ENCODE assay signal across 1 cellular context in the genomic region with DNA sequence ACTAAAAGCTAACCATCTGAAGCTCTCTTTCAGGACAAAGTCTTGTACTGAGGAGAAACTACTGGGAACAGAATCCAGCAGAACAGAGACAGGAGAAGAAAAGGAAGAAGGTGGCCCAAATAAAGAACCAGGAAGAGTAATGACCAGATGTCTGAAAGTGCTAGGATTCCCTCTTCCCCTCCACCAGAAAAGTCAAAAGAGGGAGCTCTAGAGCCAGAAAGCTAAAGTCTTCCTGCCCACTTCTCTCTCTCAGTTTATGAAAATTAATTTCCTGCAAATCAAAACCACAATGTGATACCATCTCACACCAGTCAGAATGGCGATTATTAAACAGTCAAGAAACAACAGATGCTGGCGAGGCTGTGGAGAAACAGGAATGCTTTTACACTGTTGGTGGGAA.
TF ChIP-seq lines count a peak whose summit lies in the region.

No MANE protein-coding gene starts in this region.

TF ChIP-seq in A549, 52 proteins besides CTCF, POLR2A, EP300 and RAD21 (continued from another document):
- TF ChIP-seq, protein P1, sequence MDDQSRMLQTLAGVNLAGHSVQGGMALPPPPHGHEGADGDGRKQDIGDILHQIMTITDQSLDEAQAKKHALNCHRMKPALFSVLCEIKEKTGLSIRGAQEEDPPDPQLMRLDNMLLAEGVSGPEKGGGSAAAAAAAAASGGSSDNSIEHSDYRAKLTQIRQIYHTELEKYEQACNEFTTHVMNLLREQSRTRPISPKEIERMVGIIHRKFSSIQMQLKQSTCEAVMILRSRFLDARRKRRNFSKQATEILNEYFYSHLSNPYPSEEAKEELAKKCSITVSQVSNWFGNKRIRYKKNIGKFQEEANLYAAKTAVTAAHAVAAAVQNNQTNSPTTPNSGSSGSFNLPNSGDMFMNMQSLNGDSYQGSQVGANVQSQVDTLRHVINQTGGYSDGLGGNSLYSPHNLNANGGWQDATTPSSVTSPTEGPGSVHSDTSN (IDR thresholded peaks at IDR 0.05): no peak
- no peak for TF ChIP-seq HOXA7 (CRISPR knock-in tag; IDR thresholded peaks at IDR 0.05)
- TF ChIP-seq TP53 (CRISPR knock-in tag; IDR thresholded peaks at IDR 0.05): no peak
- TF ChIP-seq KDM5A (IDR thresholded peaks at IDR 0.05): no peak
TF ChIP-seq in A549: peak in this region for 0.
